ENCODE assay signal across 11 cellular contexts in genomic region chr11:105448703-105449079, GRCh38.
DNase-seq lines count a peak whose midpoint lies in the region; ATAC-seq lines count a peak whose summit lies in the region.
"Had no signal": no experiment of that assay in that cellular context is flagged by ENCODE, and none has a peak within 500 bp of the region (broad histone marks: within the 10 kb centered on the region; RNA-seq: fewer than 3 reads in every experiment).

No MANE protein-coding gene starts in this region.

- CTCF ChIA-PET in activated CD4-positive, alpha-beta T cell treated with anti-CD3 and anti-CD28 coated beads for 36 hours (lab: Charles Lee): no interaction called here

- H3K4me1 Mint-ChIP-seq in activated CD4-positive, alpha-beta T cell treated with anti-CD3 and anti-CD28 coated beads for 36 hours: peaks cover 7% of the 10 kb centered on the region
- H3K4me1 Mint-ChIP-seq in activated naive CD8-positive, alpha-beta T cell treated with anti-CD3 and anti-CD28 coated beads, Interleukin-2, amount 50 U/mL, for 24 hours: peaks cover 4% of the 10 kb centered on the region
- H3K4me1 Mint-ChIP-seq in activated naive CD8-positive, alpha-beta T cell treated with anti-CD3 and anti-CD28 coated beads for 36 hours: peaks cover 4% of the 10 kb centered on the region
- H3K4me1 Mint-ChIP-seq: CD8-positive, alpha-beta memory T cell had no signal

- no peak overlapping the region for H3K27ac Mint-ChIP-seq in activated CD4-positive, alpha-beta T cell treated with anti-CD3 and anti-CD28 coated beads for 36 hours
- no peak overlapping the region for H3K27ac Mint-ChIP-seq in activated naive CD8-positive, alpha-beta T cell treated with anti-CD3 and anti-CD28 coated beads, Interleukin-2, amount 50 U/mL, for 24 hours
- H3K27ac Mint-ChIP-seq in activated naive CD8-positive, alpha-beta T cell treated with anti-CD3 and anti-CD28 coated beads for 36 hours: no peak overlapping the region
- H3K27ac Mint-ChIP-seq: CD8-positive, alpha-beta memory T cell; H9 had no signal

- peaks cover 11% of the 10 kb centered on the region for H3K9me3 Mint-ChIP-seq in activated CD4-positive, alpha-beta T cell treated with anti-CD3 and anti-CD28 coated beads for 36 hours (ENCODE audit: low read depth)
- H3K9me3 Mint-ChIP-seq in activated naive CD8-positive, alpha-beta T cell treated with anti-CD3 and anti-CD28 coated beads, Interleukin-2, amount 50 U/mL, for 24 hours: peaks cover 16% of the 10 kb centered on the region
- H3K9me3 Mint-ChIP-seq in activated naive CD8-positive, alpha-beta T cell treated with anti-CD3 and anti-CD28 coated beads for 36 hours: peaks cover 10% of the 10 kb centered on the region
- H3K9me3 Mint-ChIP-seq: H9 had no signal

- POLR2A ChIA-PET in activated CD4-positive, alpha-beta T cell treated with anti-CD3 and anti-CD28 coated beads for 36 hours (lab: Charles Lee): no interaction called here

- no peaks in the 10 kb centered on the region for H3K36me3 Mint-ChIP-seq in activated CD4-positive, alpha-beta T cell treated with anti-CD3 and anti-CD28 coated beads for 36 hours (ENCODE audit: low read depth)
- H3K36me3 Mint-ChIP-seq in activated naive CD8-positive, alpha-beta T cell treated with anti-CD3 and anti-CD28 coated beads, Interleukin-2, amount 50 U/mL, for 24 hours (ENCODE audit: low read depth): no peaks in the 10 kb centered on the region
- H3K36me3 Mint-ChIP-seq in activated naive CD8-positive, alpha-beta T cell treated with anti-CD3 and anti-CD28 coated beads for 36 hours: no peaks in the 10 kb centered on the region
- H3K36me3 Mint-ChIP-seq: CD8-positive, alpha-beta memory T cell had no signal

- no peak for DNase-seq in activated CD4-positive, alpha-beta T cell treated with anti-CD3 and anti-CD28 coated beads for 36 hours
- no peak for DNase-seq in activated CD4-positive, alpha-beta T cell treated with anti-CD3 and anti-CD28 coated beads for 48 hours
- no peak for DNase-seq in activated naive CD8-positive, alpha-beta T cell treated with anti-CD3 and anti-CD28 coated beads, Interleukin-2, amount 50 U/mL, for 24 hours
- DNase-seq in activated naive CD8-positive, alpha-beta T cell treated with anti-CD3 and anti-CD28 coated beads for 36 hours: no peak
- DNase-seq in stimulated activated naive CD8-positive, alpha-beta T cell treated with anti-CD3 and anti-CD28 coated beads, Interleukin-15, Interleukin-2, amounts not matched to agents 100 U/mL and 50 U/mL, for 24 hours: no peak
- DNase-seq in glomerular visceral epithelial cell (ENCODE audit: extremely low spot score): no peak
- DNase-seq in posterior cingulate gyrus: no peak
- DNase-seq: CD8-positive, alpha-beta memory T cell; GF-D8; GOT3; H9 had no signal

- peak; percentile 49 for ATAC-seq in activated CD4-positive, alpha-beta T cell treated with anti-CD3 and anti-CD28 coated beads for 36 hours
- peak; percentile 63 for ATAC-seq in activated naive CD8-positive, alpha-beta T cell treated with anti-CD3 and anti-CD28 coated beads, Interleukin-2, amount 50 U/mL, for 24 hours
- peak; percentile 59 for ATAC-seq in stimulated activated naive CD8-positive, alpha-beta T cell treated with anti-CD3 and anti-CD28 coated beads, Interleukin-15, Interleukin-2, amounts not matched to agents 100 U/mL and 50 U/mL, for 24 hours

- intact Hi-C loops in activated CD4-positive, alpha-beta T cell treated with anti-CD3 and anti-CD28 coated beads for 36 hours (cut with DNase I, micrococcal nuclease): no loop called here
- intact Hi-C loops in posterior cingulate gyrus (cut with DNase I): no loop called here

- peaks cover 1% of the 10 kb centered on the region for H3K27me3 Mint-ChIP-seq in activated CD4-positive, alpha-beta T cell treated with anti-CD3 and anti-CD28 coated beads for 36 hours
- H3K27me3 Mint-ChIP-seq in activated naive CD8-positive, alpha-beta T cell treated with anti-CD3 and anti-CD28 coated beads, Interleukin-2, amount 50 U/mL, for 24 hours: peaks cover 3% of the 10 kb centered on the region
- peaks cover 3% of the 10 kb centered on the region for H3K27me3 Mint-ChIP-seq in activated naive CD8-positive, alpha-beta T cell treated with anti-CD3 and anti-CD28 coated beads for 36 hours
- H3K27me3 Mint-ChIP-seq: CD8-positive, alpha-beta memory T cell had no signal

- no peak overlapping the region for H3K4me3 Mint-ChIP-seq in activated CD4-positive, alpha-beta T cell treated with anti-CD3 and anti-CD28 coated beads for 36 hours
- no peak overlapping the region for H3K4me3 Mint-ChIP-seq in activated naive CD8-positive, alpha-beta T cell treated with anti-CD3 and anti-CD28 coated beads, Interleukin-2, amount 50 U/mL, for 24 hours
- no peak overlapping the region for H3K4me3 Mint-ChIP-seq in activated naive CD8-positive, alpha-beta T cell treated with anti-CD3 and anti-CD28 coated beads for 36 hours
- H3K4me3 Mint-ChIP-seq: CD8-positive, alpha-beta memory T cell; H9 had no signal
